Comparison of ENCODE assay signal across 14 cellular contexts in genomic region chr14:65261425-65261920, GRCh38.
"Had no signal": no experiment of that assay in that cellular context is flagged by ENCODE, and none has a peak within 500 bp of the region (broad histone marks: within the 10 kb centered on the region; RNA-seq: fewer than 3 reads in every experiment).

No MANE protein-coding gene starts in this region.

- H3K4me3 ChIP-seq: adrenal gland, neural progenitor cell, pancreas, stomach, thoracic aorta had no signal

- DNase-seq: activated CD4-positive, alpha-beta T cell treated with anti-CD3 and anti-CD28 coated beads, Interleukin-2, amount 50 U/mL, for 1 hour; activated naive CD4-positive, alpha-beta T cell treated with anti-CD3 and anti-CD28 coated beads, Interleukin-2, amount 50 U/mL, for 16 hours; activated T-cell treated with anti-CD3 and anti-CD28 coated beads for 4 hours; adrenal gland; brain microvascular endothelial cell; hippocampal formation; kidney glomerular epithelial cell; pancreas; stimulated activated CD4-positive, alpha-beta T cell treated with anti-CD3 and anti-CD28 coated beads, Interleukin-4, amount 100 ng/mL, for 1 hour; stimulated activated CD8-positive, alpha-beta memory T cell treated with anti-CD3 and anti-CD28 coated beads, Interleukin-4, amount 100 ng/mL, for 48 hours; stomach; T1000 had no signal

- H3K27ac ChIP-seq: adrenal gland, brain microvascular endothelial cell, neural progenitor cell, pancreas, thoracic aorta had no signal

- H3K36me3 ChIP-seq: adrenal gland, brain microvascular endothelial cell, neural progenitor cell, pancreas, stomach, thoracic aorta had no signal

- H3K27me3 ChIP-seq: adrenal gland, brain microvascular endothelial cell, pancreas, stomach had no signal

- H3K4me1 ChIP-seq: adrenal gland, pancreas had no signal

- H3K9me3 ChIP-seq: adrenal gland, pancreas had no signal

- H2AFZ ChIP-seq: neural progenitor cell had no signal
